13 cellular contexts compared by ENCODE assay signal in genomic region chr2:73494031-73494430, GRCh38.
A peak's percentile ranks its signal among the peaks of the same experiment; 100 is the strongest.
DNase-seq lines count a peak whose midpoint lies in the region; ATAC-seq, FAIRE-seq and TF ChIP-seq lines count a peak whose summit lies in the region.
"Had no signal": no experiment of that assay in that cellular context is flagged by ENCODE, and none has a peak within 500 bp of the region (broad histone marks: within the 10 kb centered on the region; RNA-seq: fewer than 3 reads in every experiment).

No MANE protein-coding gene starts in this region.

- peak; percentile 15 for FAIRE-seq in H54 (lab: Jason Lieb, UNC)

- intact Hi-C loops in cardiac septum (cut with DNase I) = no loop called here

- peak; percentile 5 for DNase-seq in AG08395 (ENCODE audit: low spot score)
- peak; percentile 20 for DNase-seq in H54 (ENCODE audit: insufficient read length, low spot score)
- DNase-seq in SW480 (ENCODE audit: low spot score) = peak; percentile 44
- peak; percentile 27 for DNase-seq in iPS-NIHi11 (ENCODE audit: low spot score)
- DNase-seq in cardiac septum (ENCODE audit: low spot score) = no peak
- DNase-seq in caudate nucleus (lab: John Stamatoyannopoulos, UW) = no peak
- DNase-seq in HEK293T (ENCODE audit: extremely low spot score) = no peak
- DNase-seq: aorta; GDM1; naive B cell; stimulated activated CD4-positive, alpha-beta T cell treated with anti-CD3 and anti-CD28 coated beads, Interleukin-4, amount 100 ng/mL, for 4 hours; stimulated activated naive CD4-positive, alpha-beta T cell had no signal

- no peak for ATAC-seq in HG03342 (IDR thresholded peaks at IDR 0.05; ENCODE audit: unreplicated experiment)

- POLR2A ChIA-PET in HEK293T (lab: Yijun Ruan, JAX) = no interaction called here

- CTCF ChIA-PET in HEK293T (lab: Yijun Ruan, JAX) = no interaction called here

- no peak overlapping the region for H3K27ac ChIP-seq in caudate nucleus (ENCODE audit: low read depth, low read length)

- no peak for TF ChIP-seq POLR2A in H54 (IDR thresholded peaks at IDR 0.05; ENCODE audit: low read depth, low read length)

TF ChIP-seq in HEK293T, 16 proteins besides CTCF, POLR2A, EP300 and RAD21:
- TF ChIP-seq HDGF (IDR thresholded peaks at IDR 0.05; ENCODE audit: borderline replicate concordance) (no peak), ARNT (IDR thresholded peaks at IDR 0.05) (no peak), L3MBTL2 (conservative IDR thresholded peaks at IDR 0.05) (no peak), FOXA1 (IDR thresholded peaks at IDR 0.05) (no peak), ELF4 (IDR thresholded peaks at IDR 0.05) (no peak), TARDBP (IDR thresholded peaks at IDR 0.05) (no peak), LEF1 (IDR thresholded peaks at IDR 0.05; ENCODE audit: borderline replicate concordance) (no peak), ZNF384 (IDR thresholded peaks at IDR 0.05) (no peak), BHLHE40 (IDR thresholded peaks at IDR 0.05; ENCODE audit: borderline replicate concordance) (no peak), PKNOX1 (IDR thresholded peaks at IDR 0.05) (no peak)

Comparison
In these comparisons a context has a peak if more than half of its experiments do, and no peak if none do; other contexts are left out.
1. DNase-seq: peak in AG08395 (single experiment), H54 (single experiment), SW480 (single experiment) and iPS-NIHi11 (single experiment); none in cardiac septum (single experiment), caudate nucleus (0 of 61) and HEK293T (single experiment).